15 cellular contexts compared by ENCODE assay signal in the genomic region with DNA sequence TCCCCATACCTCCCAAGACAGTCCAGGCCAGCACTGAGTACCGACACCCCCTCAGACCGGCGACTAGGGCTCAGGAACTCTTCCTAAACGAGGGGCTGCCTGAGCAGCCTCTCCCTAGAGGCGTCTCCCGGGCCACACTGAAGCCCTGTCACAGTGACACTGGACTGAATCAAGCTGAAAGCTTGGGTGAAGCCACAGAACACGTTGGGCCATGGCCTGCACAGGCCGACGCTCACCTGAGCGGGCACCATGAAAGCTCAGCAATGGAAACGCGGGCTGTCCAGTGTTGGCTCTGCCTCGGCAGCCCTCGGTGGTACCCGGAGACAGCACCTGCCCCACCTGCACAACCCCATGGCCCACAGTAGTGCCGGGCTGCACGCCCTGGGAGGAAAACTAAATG. TPM values are rescaled to one million over a fixed set of nuclear protein-coding genes. Genes with fewer than 3 reads are reported as not detected.
DNase-seq lines count a peak whose midpoint lies in the region; ATAC-seq and TF ChIP-seq lines count a peak whose summit lies in the region.
"Had no signal": no experiment of that assay in that cellular context is flagged by ENCODE, and none has a peak within 500 bp of the region (broad histone marks: within the 10 kb centered on the region; RNA-seq: fewer than 3 reads in every experiment).

No MANE protein-coding gene starts in this region.

- 88% methylated on average over 3 of the region's 17 CpGs; no CpG with 5 or more reads in 1 of the 2 experiments for WGBS in IMR-90 (ENCODE audit: extremely low coverage in 2 of 2, insufficient read length in 1 of 2), 2 experiments

- no peak overlapping the region for H3K56ac ChIP-seq in IMR-90 (ENCODE audit: extremely low read depth, insufficient read depth, low read length)

- no peaks in the 10 kb centered on the region for H3K27me3 ChIP-seq in H7 (ENCODE audit: control insufficient read depth, insufficient read depth, low read length)
- H3K27me3 ChIP-seq in IMR-90 (ENCODE audit: control insufficient read depth, insufficient read depth, low read length) = no peaks in the 10 kb centered on the region
- no peaks in the 10 kb centered on the region for H3K27me3 ChIP-seq in neural progenitor cell
- H3K27me3 ChIP-seq in vagina = no peaks in the 10 kb centered on the region
- H3K27me3 ChIP-seq: BE2C had no signal

- peaks cover 33% of the 10 kb centered on the region for H3K79me2 ChIP-seq in neural progenitor cell (ENCODE audit: low read depth)

- no peak for ATAC-seq in IMR-90 (ENCODE audit: low read depth)
- no peak for ATAC-seq in effector memory CD8-positive, alpha-beta T cell (replicated peaks)
- ATAC-seq: CD8-positive, alpha-beta T cell had no signal

- no peak overlapping the region for H2AK5ac ChIP-seq in IMR-90 (ENCODE audit: low read depth, low read length)

- H2BK15ac ChIP-seq in IMR-90 (ENCODE audit: low read depth, low read length) = no peak overlapping the region

- H3K79me1 ChIP-seq in IMR-90 (ENCODE audit: low read depth in 1 of 2, low read length in 2 of 2) = peaks cover 26 to 73% of the 10 kb centered on the region in 2 experiments

- H3K23ac ChIP-seq in IMR-90 (ENCODE audit: low read depth, low read length) = no peak overlapping the region

- H2BK5ac ChIP-seq in IMR-90 (ENCODE audit: low read depth, low read length, poor library complexity, severe bottlenecking) = no peak overlapping the region

- no peaks in the 10 kb centered on the region for H3F3A ChIP-seq in neural progenitor cell (ENCODE audit: low read depth)

- peaks cover 18% of the 10 kb centered on the region for H3K9me1 ChIP-seq in IMR-90 (ENCODE audit: insufficient read depth, low read length)

- H3K9me3 ChIP-seq in IMR-90 (ENCODE audit: control insufficient read depth, insufficient read depth, low read length) = no peaks in the 10 kb centered on the region
- H3K9me3 ChIP-seq in neural progenitor cell (ENCODE audit: low read depth) = no peaks in the 10 kb centered on the region
- H3K9me3 ChIP-seq in vagina = no peaks in the 10 kb centered on the region
- H3K9me3 ChIP-seq: BE2C had no signal

- TF ChIP-seq CTCF in IMR-90 (conservative IDR thresholded peaks at IDR 0.05; ENCODE audit: low read depth, low read length) (no peak), neural progenitor cell (IDR thresholded peaks at IDR 0.05) (no peak), vagina (IDR thresholded peaks at IDR 0.05) (no peak)

- H3K36me3 ChIP-seq in H7 (replicated peaks; ENCODE audit: control insufficient read depth, insufficient read depth, low read length) (no peaks in the 10 kb centered on the region), IMR-90 (ENCODE audit: control insufficient read depth, insufficient read depth, low read length) (peaks cover 2% of the 10 kb centered on the region; the same call in 1 of the 2 replicates), neural progenitor cell (no peaks in the 10 kb centered on the region), vagina (no peaks in the 10 kb centered on the region)
- H3K36me3 ChIP-seq: BE2C had no signal

- POLR2A ChIA-PET in IMR-90 (lab: Charles Lee; ENCODE audit: unreplicated experiment) = no interaction called here

- DNase-seq in H7 = peak; percentile 50
- DNase-seq in IMR-90 = no peak
- no peak for DNase-seq in effector memory CD8-positive, alpha-beta T cell
- DNase-seq in neural progenitor cell (ENCODE audit: low spot score) = no peak
- no peak for DNase-seq in stimulated activated naive CD4-positive, alpha-beta T cell treated with Interleukin-2 at 50 U/mL for 16 hours (lab: John Stamatoyannopoulos, UW)
- no peak for DNase-seq in HPDE6-E6E7 (ENCODE audit: extremely low spot score)
- DNase-seq in vagina (ENCODE audit: extremely low spot score in 2 of 2) = no peak
- no peak for DNase-seq in DMS 273 treated with DMSO at 0.1 percent for 48 hours (lab: John Stamatoyannopoulos, UW)
- DNase-seq: BE2C; CD8-positive, alpha-beta T cell; COR-L47; DMS53; GF-D8 had no signal

- H3K4me2 ChIP-seq in IMR-90 (ENCODE audit: low read depth, low read length) (no peak overlapping the region), neural progenitor cell (no peak overlapping the region)

- peaks cover 87% of the 10 kb centered on the region for H4K20me1 ChIP-seq in IMR-90 (ENCODE audit: insufficient read depth, low read length)
- peaks cover 57% of the 10 kb centered on the region for H4K20me1 ChIP-seq in neural progenitor cell (ENCODE audit: low read depth)

- BruUV-seq in IMR-90 (replicated peaks; lab: Mats Ljungman, UMichigan) = no TSS peak

- H3K36me3 Mint-ChIP-seq in effector memory CD8-positive, alpha-beta T cell (ENCODE audit: insufficient read depth) = peaks cover 11% of the 10 kb centered on the region
- no peaks in the 10 kb centered on the region for H3K36me3 Mint-ChIP-seq in neural progenitor cell

- H4K5ac ChIP-seq in IMR-90 (ENCODE audit: low read depth, low read length) = no peak overlapping the region

- no peak overlapping the region for H3K27ac ChIP-seq in IMR-90 (ENCODE audit: insufficient read depth, low read length)
- H3K27ac ChIP-seq in neural progenitor cell = no peak overlapping the region
- H3K27ac ChIP-seq in vagina = no peak overlapping the region
- H3K27ac ChIP-seq: C4-2B had no signal

- CTCF ChIA-PET in IMR-90 (lab: Yijun Ruan, JAX) = interaction anchor here (0.6 kb wide), 1 partner anchor 25 kb away, joined by 3 read pairs; no protein-coding TSS in a partner anchor

- H3K4me1 ChIP-seq in IMR-90 (ENCODE audit: control insufficient read depth, insufficient read depth, low read length) = no peaks in the 10 kb centered on the region
- no peaks in the 10 kb centered on the region for H3K4me1 ChIP-seq in neural progenitor cell
- H3K4me1 ChIP-seq in vagina = peaks cover 76% of the 10 kb centered on the region

- H3K4me3 Mint-ChIP-seq in effector memory CD8-positive, alpha-beta T cell = peak overlapping the region in 1 of 2 donors; percentile 6
- no peak overlapping the region for H3K4me3 Mint-ChIP-seq in neural progenitor cell
- H3K4me3 Mint-ChIP-seq: CD8-positive, alpha-beta T cell had no signal

- H3K9me3 Mint-ChIP-seq in effector memory CD8-positive, alpha-beta T cell = no peaks in the 10 kb centered on the region
- H3K9me3 Mint-ChIP-seq in neural progenitor cell = no peaks in the 10 kb centered on the region
- H3K9me3 Mint-ChIP-seq: CD8-positive, alpha-beta T cell had no signal

- H3K27ac Mint-ChIP-seq in effector memory CD8-positive, alpha-beta T cell = peak overlapping the region; percentile 16 to 29
- H3K27ac Mint-ChIP-seq in neural progenitor cell = peak overlapping the region; percentile 72
- H3K27ac Mint-ChIP-seq: CD8-positive, alpha-beta T cell had no signal

- peaks cover 41 to 49% of the 10 kb centered on the region in 2 donors for H3K4me1 Mint-ChIP-seq in effector memory CD8-positive, alpha-beta T cell (ENCODE audit: low read depth in 2 of 2)
- H3K4me1 Mint-ChIP-seq in neural progenitor cell = peaks cover 9% of the 10 kb centered on the region

- TF ChIP-seq RAD21 in IMR-90 (IDR thresholded peaks at IDR 0.05; ENCODE audit: low read length) = no peak

- no peak overlapping the region for H3K18ac ChIP-seq in IMR-90 (ENCODE audit: low read depth, low read length)

- H3K27me3 Mint-ChIP-seq in effector memory CD8-positive, alpha-beta T cell = no peaks in the 10 kb centered on the region
- peaks cover 4% of the 10 kb centered on the region for H3K27me3 Mint-ChIP-seq in neural progenitor cell (ENCODE audit: insufficient read depth, low read depth)

- no peak overlapping the region for H2AK9ac ChIP-seq in IMR-90 (replicated peaks; ENCODE audit: low read depth, low read length, poor library complexity)

- H3K4ac ChIP-seq in IMR-90 (ENCODE audit: low read depth, low read length) = no peak overlapping the region

- H3K14ac ChIP-seq in IMR-90 (replicated peaks; ENCODE audit: low read depth, low read length) = no peak overlapping the region

- H2AFZ ChIP-seq in IMR-90 (replicated peaks; ENCODE audit: low read length, poor library complexity) (peak overlapping the region; percentile 7), neural progenitor cell (replicated peaks) (no peak overlapping the region)

- H3K9ac ChIP-seq in IMR-90 (ENCODE audit: low read depth, low read length) (no peak overlapping the region), neural progenitor cell (no peak overlapping the region)

- dilution Hi-C loops in IMR-90 (cut with HindIII; ENCODE audit: low sequenced_read_pairs, unreplicated experiment) = no loop called here

- TF ChIP-seq POLR2A in IMR-90 (IDR thresholded peaks at IDR 0.05; ENCODE audit: low read depth, low read length) (no peak), vagina (IDR thresholded peaks at IDR 0.05) (no peak)

- H3K4me3 ChIP-seq in H7 (ENCODE audit: insufficient read depth, low read depth, low read length) (no peak overlapping the region), IMR-90 (ENCODE audit: insufficient read depth, low read depth, low read length) (no peak overlapping the region), neural progenitor cell (no peak overlapping the region), vagina (no peak overlapping the region)

- H2BK20ac ChIP-seq in IMR-90 (ENCODE audit: low read depth, low read length) = no peak overlapping the region

- intact Hi-C loops in IMR-90 (cut with micrococcal nuclease) = no loop called here
- intact Hi-C loops in vagina (cut with DNase I) = no loop called here

- H4K91ac ChIP-seq in IMR-90 (ENCODE audit: insufficient read depth, low read depth, low read length) = no peak overlapping the region

- in situ Hi-C loops in IMR-90 (cut with MboI; ENCODE audit: low sequenced_read_pairs) = no loop called here

- H2BK120ac ChIP-seq in IMR-90 (ENCODE audit: low read depth, low read length) = no peak overlapping the region

- H4K8ac ChIP-seq in IMR-90 (ENCODE audit: low read depth in 2 of 2, low read length in 2 of 2) = no peak overlapping the region

RNA-seq across cellular contexts. Expression of a gene that starts 42.7 kb away (rescaled TPM):
- total RNA-seq in H7 (2014; rRNA removed; shearing (Covaris generic)) = 17.3 and 20.2 TPM in 2 replicates
- total RNA-seq in IMR-90 (2012; rRNA removed) (21.4 and 23.7 TPM in 2 replicates), neural progenitor cell (ENCODE audit: low replicate concordance) (8.0 and 17.6 TPM in 2 replicates), vagina (34.1 TPM)
- 36.2 and 40.7 TPM in 2 replicates for polyA plus RNA-seq in IMR-90 (2012; rRNA removed)
- polyA plus RNA-seq in IMR-90 (2012; cell fraction: cytosol; rRNA removed) = 18.3 and 31.6 TPM in 2 replicates
- polyA plus RNA-seq in IMR-90 (2012; cell fraction: nucleus; rRNA removed; ENCODE audit: low replicate concordance) = 48.7 and 84.0 TPM in 2 replicates

RNA-seq across cellular contexts. Expression of a gene that starts 42.8 kb away (rescaled TPM):
- total RNA-seq in H7 (2014; rRNA removed; shearing (Covaris generic)) = 1.7 and 2.7 TPM in 2 replicates
- total RNA-seq in IMR-90 (2012; rRNA removed) (0.28 and 0.72 TPM in 2 replicates), neural progenitor cell (ENCODE audit: low replicate concordance) (0.09 and 0.28 TPM in 2 replicates), vagina (2.9 TPM)
- 4.2 and 4.7 TPM in 2 replicates for polyA plus RNA-seq in IMR-90 (2012; rRNA removed)
- polyA plus RNA-seq in IMR-90 (2012; cell fraction: cytosol; rRNA removed) = 2.4 and 4.6 TPM in 2 replicates
- polyA plus RNA-seq in IMR-90 (2012; cell fraction: nucleus; rRNA removed; ENCODE audit: low replicate concordance) = 12.8 and 22.4 TPM in 2 replicates

RNA-seq across cellular contexts. Expression of a gene that starts 55.8 kb away (rescaled TPM):
- not detected in 2 replicates for total RNA-seq in H7 (2014; rRNA removed; shearing (Covaris generic))
- total RNA-seq in IMR-90 (2012; rRNA removed) (not detected in 2 replicates), neural progenitor cell (ENCODE audit: low replicate concordance) (not detected in 2 replicates), vagina (not detected)
- not detected in 2 replicates for polyA plus RNA-seq in IMR-90 (2012; rRNA removed)
- not detected in 2 replicates for polyA plus RNA-seq in IMR-90 (2012; cell fraction: cytosol; rRNA removed)
- polyA plus RNA-seq in IMR-90 (2012; cell fraction: nucleus; rRNA removed; ENCODE audit: low replicate concordance) = not detected in 2 replicates
- total RNA-seq: CD8-positive, alpha-beta T cell; HT-29 had no signal
